ENCODE assay signal across 28 cellular contexts in genomic region chr14:69375722-69376121, GRCh38.
"Had no signal": no experiment of that assay in that cellular context is flagged by ENCODE, and none has a peak within 500 bp of the region (broad histone marks: within the 10 kb centered on the region; RNA-seq: fewer than 3 reads in every experiment).

No MANE protein-coding gene starts in this region.

- H3K27me3 ChIP-seq: ascending aorta, cardiac muscle cell, SJCRH30 had no signal

- DNase-seq: activated CD4-positive, alpha-beta T cell treated with anti-CD3 and anti-CD28 coated beads, Interleukin-2, amount 10 ng/mL, durations not matched to agents 24 days and 14 days; activated CD4-positive, alpha-beta T cell treated with anti-CD3 and anti-CD28 coated beads, Interleukin-2, amount 50 U/mL, for 4 hours; activated CD8-positive, alpha-beta T cell treated with anti-CD3 and anti-CD28 coated beads for 36 hours; activated effector memory CD4-positive, alpha-beta T cell treated with Interleukin-2 at 50 U/mL for 16 hours; activated naive CD4-positive, alpha-beta T cell treated with anti-CD3 and anti-CD28 coated beads, Interleukin-2, amount 10 ng/mL, durations not matched to agents 7 days and 5 days; activated T-cell treated with anti-CD3 and anti-CD28 coated beads, Interleukin-2, amount 50 U/mL, for 4 hours; amygdala; NCI-H1092 treated with DMSO at 0.1 percent for 48 hours; NCI-H1417; NCI-H146; NCI-H187; NCI-H2029 treated with DMSO at 0.1 percent for 48 hours; NCI-H2107; NCI-H2171; NCI-H510A; NCI-H526; NCI-H748 treated with DMSO at 0.1 percent for 48 hours; NK-92 treated with Interleukin-12 subunit alpha and Interleukin-12 subunit beta, amount 100 ng/mL, for 24 hours; OCI-M1; SHP77; SJCRH30 had no signal

- H3K4me3 Mint-ChIP-seq: activated CD4-positive, alpha-beta T cell treated with anti-CD3 and anti-CD28 coated beads, Interleukin-2, amount 10 ng/mL, durations not matched to agents 24 days and 14 days; activated CD8-positive, alpha-beta T cell treated with anti-CD3 and anti-CD28 coated beads for 36 hours; activated naive CD4-positive, alpha-beta T cell treated with anti-CD3 and anti-CD28 coated beads, Interleukin-2, amount 10 ng/mL, durations not matched to agents 7 days and 5 days; activated naive CD8-positive, alpha-beta T cell; activated T-cell treated with anti-CD3 and anti-CD28 coated beads, Interleukin-2, amount 50 U/mL, for 4 hours; central memory CD8-positive, alpha-beta T cell had no signal

- H3K27ac ChIP-seq: ascending aorta, cardiac muscle cell, SJCRH30, SK-N-MC had no signal

- FAIRE-seq: TTC549 had no signal

- H3K4me1 Mint-ChIP-seq: central memory CD8-positive, alpha-beta T cell had no signal

- H3K9me3 ChIP-seq: ascending aorta had no signal

- H3K4me1 ChIP-seq: ascending aorta, SJCRH30 had no signal

- H3K27me3 Mint-ChIP-seq: activated CD4-positive, alpha-beta T cell treated with anti-CD3 and anti-CD28 coated beads, Interleukin-2, amount 10 ng/mL, durations not matched to agents 24 days and 14 days; activated CD8-positive, alpha-beta T cell treated with anti-CD3 and anti-CD28 coated beads for 36 hours; activated naive CD4-positive, alpha-beta T cell treated with anti-CD3 and anti-CD28 coated beads, Interleukin-2, amount 10 ng/mL, durations not matched to agents 7 days and 5 days; activated naive CD8-positive, alpha-beta T cell; central memory CD8-positive, alpha-beta T cell had no signal

- H3K9me3 Mint-ChIP-seq: activated naive CD4-positive, alpha-beta T cell treated with anti-CD3 and anti-CD28 coated beads, Interleukin-2, amount 10 ng/mL, durations not matched to agents 7 days and 5 days had no signal

- H3K4me3 ChIP-seq: ascending aorta, cardiac muscle cell, SJCRH30, SK-N-MC had no signal

- ATAC-seq: activated CD8-positive, alpha-beta T cell treated with anti-CD3 and anti-CD28 coated beads for 36 hours; activated T-cell treated with anti-CD3 and anti-CD28 coated beads, Interleukin-2, amount 50 U/mL, for 4 hours; Panc1 had no signal

- H3K27ac Mint-ChIP-seq: activated CD4-positive, alpha-beta T cell treated with anti-CD3 and anti-CD28 coated beads, Interleukin-2, amount 10 ng/mL, durations not matched to agents 24 days and 14 days; activated CD8-positive, alpha-beta T cell treated with anti-CD3 and anti-CD28 coated beads for 36 hours; activated naive CD4-positive, alpha-beta T cell treated with anti-CD3 and anti-CD28 coated beads, Interleukin-2, amount 10 ng/mL, durations not matched to agents 7 days and 5 days; activated naive CD8-positive, alpha-beta T cell had no signal
